In genomic region chr2:45265336-45265735, GRCh38 we compare ENCODE assay signal across 17 cellular contexts.
DNase-seq lines count a peak whose midpoint lies in the region; ATAC-seq lines count a peak whose summit lies in the region.
"Had no signal": no experiment of that assay in that cellular context is flagged by ENCODE, and none has a peak within 500 bp of the region (broad histone marks: within the 10 kb centered on the region; RNA-seq: fewer than 3 reads in every experiment).

No MANE protein-coding gene starts in this region.

- H3K79me2 ChIP-seq in Karpas-422 (ENCODE audit: low read length) = no peaks in the 10 kb centered on the region

- H3K9me3 ChIP-seq in Karpas-422 (ENCODE audit: low read length) = no peaks in the 10 kb centered on the region
- H3K9me3 ChIP-seq: BE2C, MG63, SJCRH30 had no signal

- no peaks in the 10 kb centered on the region for H3K27me3 ChIP-seq in Karpas-422 (ENCODE audit: low read length)
- H3K27me3 ChIP-seq: BE2C, MG63, SJCRH30 had no signal

- H3K36me3 ChIP-seq in Karpas-422 (ENCODE audit: insufficient read depth, low read length) = no peaks in the 10 kb centered on the region
- H3K36me3 ChIP-seq: BE2C, MG63, SJCRH30 had no signal

- DNase-seq in Karpas-422 (no peak), myocyte (ENCODE audit: low read depth) (peak; percentile 51), NCI-H748 (lab: John Stamatoyannopoulos, UW; ENCODE audit: unreplicated experiment) (no peak)
- no peak for DNase-seq in stimulated activated CD8-positive, alpha-beta memory T cell treated with anti-CD3 and anti-CD28 coated beads, Interleukin-4, amount 100 ng/mL, for 48 hours
- DNase-seq: BE2C; CD4-positive, CD25-positive, alpha-beta regulatory T cell; GF-D8; MG63; NCI-H1048; NCI-H1417 treated with DMSO at 0.1 percent for 48 hours; NCI-H187; NCI-H446 treated with DMSO at 0.1 percent for 48 hours; NCI-H69 had no signal

- peak overlapping the region; percentile 80 for H3K27ac ChIP-seq in Karpas-422 (ENCODE audit: low read length)
- peak overlapping the region; percentile 49 for H3K27ac ChIP-seq in cingulate gyrus (ENCODE audit: low read depth, low read length)
- peak overlapping the region; percentile 31 for H3K27ac ChIP-seq in temporal lobe (ENCODE audit: low read depth, low read length)
- H3K27ac ChIP-seq: SJCRH30 had no signal

- H3K4me1 ChIP-seq in Karpas-422 (ENCODE audit: low read length) = peaks cover 60% of the 10 kb centered on the region

- H4K20me1 ChIP-seq in Karpas-422 (ENCODE audit: insufficient read depth, low read depth, low read length) = no peaks in the 10 kb centered on the region

- H2AFZ ChIP-seq in Karpas-422 (ENCODE audit: low read length) = no peak overlapping the region

- ATAC-seq in HG02884 (IDR thresholded peaks at IDR 0.05; ENCODE audit: unreplicated experiment) = no peak

- H3K9me2 ChIP-seq in Karpas-422 (replicated peaks; ENCODE audit: insufficient read depth, low read length) = no peaks in the 10 kb centered on the region

- H3K4me2 ChIP-seq in Karpas-422 (ENCODE audit: low read depth, low read length, poor library complexity, severe bottlenecking) = peak overlapping the region; percentile 62

- H3K9ac ChIP-seq in Karpas-422 (ENCODE audit: low read length) = 0 out of 2 replicates have a peak overlapping the region, but pooled peaks have one; percentile 31

- H3K4me3 ChIP-seq in Karpas-422 (ENCODE audit: low read length) = no peak overlapping the region
- H3K4me3 ChIP-seq: MG63, SJCRH30 had no signal
